ENCODE assay signal across 29 cellular contexts in the genomic region with DNA sequence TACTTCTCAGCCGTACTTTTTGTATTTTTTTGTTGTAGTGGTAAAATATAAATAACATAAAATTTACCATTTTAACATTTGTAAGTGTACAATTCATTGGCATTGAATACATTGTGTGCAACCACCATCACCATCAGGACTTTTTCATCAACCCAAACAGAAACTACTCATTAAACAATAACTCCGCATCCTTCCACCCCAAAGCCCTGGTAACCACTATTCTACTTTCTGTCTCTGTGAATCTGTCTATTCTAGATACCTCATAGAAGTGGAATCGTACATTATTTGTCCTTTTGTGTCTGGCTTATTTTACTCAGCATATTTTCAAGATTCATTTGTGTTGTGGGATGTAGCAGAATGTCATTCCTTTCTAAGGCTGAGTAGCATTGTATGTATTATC.
"Had no signal": no experiment of that assay in that cellular context is flagged by ENCODE, and none has a peak within 500 bp of the region (broad histone marks: within the 10 kb centered on the region; RNA-seq: fewer than 3 reads in every experiment).

No MANE protein-coding gene starts in this region.

- ATAC-seq: activated CD8-positive, alpha-beta memory T cell treated with anti-CD3 and anti-CD28 coated beads, Interleukin-2, amount 10 ng/mL, durations not matched to agents 7 days and 5 days; activated naive CD8-positive, alpha-beta T cell treated with anti-CD3 and anti-CD28 coated beads, Interleukin-2, amount 50 U/mL, for 24 hours; Panc1 had no signal

- H3K4me3 Mint-ChIP-seq: activated CD4-positive, alpha-beta memory T cell treated with anti-CD3 and anti-CD28 coated beads, Interleukin-2, amount 10 ng/mL, durations not matched to agents 7 days and 5 days; activated CD8-positive, alpha-beta memory T cell treated with anti-CD3 and anti-CD28 coated beads, Interleukin-2, amount 10 ng/mL, durations not matched to agents 7 days and 5 days; activated naive CD8-positive, alpha-beta T cell treated with anti-CD3 and anti-CD28 coated beads, Interleukin-2, amount 50 U/mL, for 24 hours; brain had no signal

- H3K27me3 Mint-ChIP-seq: activated CD4-positive, alpha-beta memory T cell treated with anti-CD3 and anti-CD28 coated beads, Interleukin-2, amount 10 ng/mL, durations not matched to agents 7 days and 5 days; activated CD8-positive, alpha-beta memory T cell treated with anti-CD3 and anti-CD28 coated beads, Interleukin-2, amount 10 ng/mL, durations not matched to agents 7 days and 5 days; activated naive CD8-positive, alpha-beta T cell treated with anti-CD3 and anti-CD28 coated beads, Interleukin-2, amount 50 U/mL, for 24 hours; brain had no signal

- H3K9me3 ChIP-seq: SJCRH30 had no signal

- DNase-seq: activated CD4-positive, alpha-beta memory T cell treated with anti-CD3 and anti-CD28 coated beads, Interleukin-2, amount 10 ng/mL, durations not matched to agents 7 days and 5 days; activated CD4-positive, alpha-beta T cell treated with anti-CD3 and anti-CD28 coated beads for 1 hour; activated CD4-positive, alpha-beta T cell treated with anti-CD3 and anti-CD28 coated beads for 48 hours; activated CD4-positive, CD25-positive, alpha-beta regulatory T cell; activated CD8-positive, alpha-beta memory T cell treated with anti-CD3 and anti-CD28 coated beads for 24 hours; activated CD8-positive, alpha-beta memory T cell treated with anti-CD3 and anti-CD28 coated beads, Interleukin-2, amount 10 ng/mL, durations not matched to agents 7 days and 5 days; activated CD8-positive, alpha-beta memory T cell treated with anti-CD3 and anti-CD28 coated beads, Interleukin-2, amount 50 U/mL, for 48 hours; activated effector memory CD4-positive, alpha-beta T cell treated with Interleukin-2 at 50 U/mL for 16 hours; activated naive CD4-positive, alpha-beta T cell treated with anti-CD3 and anti-CD28 coated beads, Interleukin-2, amount 50 U/mL, for 16 hours; activated naive CD8-positive, alpha-beta T cell treated with anti-CD3 and anti-CD28 coated beads, Interleukin-2, amount 50 U/mL, for 24 hours; activated T-cell treated with anti-CD3 and anti-CD28 coated beads, Interleukin-2, amount 50 U/mL, for 48 hours; anterior cingulate cortex; caudate nucleus; cerebellar nuclear complex; NCI-H1105; NCI-H1417 treated with DMSO at 0.1 percent for 48 hours; NCI-H187 treated with DMSO at 0.1 percent for 48 hours; NCI-H2081; NCI-H226; NCI-H446 treated with DMSO at 0.1 percent for 48 hours; NCI-H524 treated with DMSO at 0.1 percent for 48 hours; SHP77; SJCRH30; T1000; WERI-Rb-1 had no signal

- H3K36me3 ChIP-seq: WERI-Rb-1 had no signal

- H3K4me3 ChIP-seq: SJCRH30, SK-N-MC had no signal

- H3K27ac ChIP-seq: SJCRH30, SK-N-MC, WERI-Rb-1 had no signal

- H3K27me3 ChIP-seq: SJCRH30 had no signal

- H3K9me3 Mint-ChIP-seq: activated CD4-positive, alpha-beta memory T cell treated with anti-CD3 and anti-CD28 coated beads, Interleukin-2, amount 10 ng/mL, durations not matched to agents 7 days and 5 days; activated naive CD8-positive, alpha-beta T cell treated with anti-CD3 and anti-CD28 coated beads, Interleukin-2, amount 50 U/mL, for 24 hours; brain had no signal

- FAIRE-seq: bronchial epithelial cell had no signal

- H3K27ac Mint-ChIP-seq: activated CD4-positive, alpha-beta memory T cell treated with anti-CD3 and anti-CD28 coated beads, Interleukin-2, amount 10 ng/mL, durations not matched to agents 7 days and 5 days; activated CD8-positive, alpha-beta memory T cell treated with anti-CD3 and anti-CD28 coated beads, Interleukin-2, amount 10 ng/mL, durations not matched to agents 7 days and 5 days; activated naive CD8-positive, alpha-beta T cell treated with anti-CD3 and anti-CD28 coated beads, Interleukin-2, amount 50 U/mL, for 24 hours had no signal

- H3K4me1 ChIP-seq: SJCRH30 had no signal
